In the genomic region with DNA sequence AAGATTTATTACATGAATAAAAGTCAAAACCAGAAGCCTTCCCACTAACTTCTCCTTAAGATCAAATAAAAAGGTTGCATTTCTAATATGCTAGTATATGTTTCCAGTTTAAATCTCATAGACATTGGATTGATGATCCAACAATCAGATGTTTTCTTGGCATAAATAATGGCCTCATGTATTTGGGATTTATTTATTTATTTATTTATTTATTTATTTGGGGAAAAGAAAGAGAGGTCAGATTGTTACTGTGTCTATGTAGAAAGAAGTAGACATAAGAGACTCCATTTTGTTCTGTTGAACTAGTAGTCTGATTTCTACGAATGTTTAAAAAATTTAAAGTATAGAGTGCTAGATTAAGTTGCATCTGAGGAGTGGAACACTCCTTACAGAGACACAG, we compare ENCODE assay signal across 8 cellular contexts.
"Had no signal": no experiment of that assay in that cellular context is flagged by ENCODE, and none has a peak within 500 bp of the region (broad histone marks: within the 10 kb centered on the region; RNA-seq: fewer than 3 reads in every experiment).

No MANE protein-coding gene starts in this region.

- ATAC-seq: HepG2, K562 had no signal

- H3K4me3 ChIP-seq: K562 had no signal

- FAIRE-seq: HepG2, HTR-8/SVneo, K562 had no signal

- DNase-seq: IMR-90, KBM-7, KG1 had no signal

- H3K27ac ChIP-seq: HL-60, KMS-11 had no signal

- H3K4me2 ChIP-seq: KMS-11 had no signal
